20 cellular contexts compared by ENCODE assay signal in genomic region chr10:32253821-32254220, GRCh38.
DNase-seq lines count a peak whose midpoint lies in the region; ATAC-seq, FAIRE-seq and TF ChIP-seq lines count a peak whose summit lies in the region.
"Had no signal": no experiment of that assay in that cellular context is flagged by ENCODE, and none has a peak within 500 bp of the region (broad histone marks: within the 10 kb centered on the region; RNA-seq: fewer than 3 reads in every experiment).

No MANE protein-coding gene starts in this region.

- H3K9me3 ChIP-seq in SK-N-SH (no peaks in the 10 kb centered on the region), K562 (replicated peaks; ENCODE audit: control insufficient read depth, insufficient read depth, low read depth, low read length) (no peaks in the 10 kb centered on the region), osteoblast (ENCODE audit: low read depth, low read length) (no peaks in the 10 kb centered on the region)
- H3K9me3 ChIP-seq: HAP-1, left lung, Peyer's patch, SJSA1, transverse colon had no signal

- WGBS in SK-N-SH (ENCODE audit: low lambda C conversion rate): 80% methylated on average over 1 of the region's 2 CpGs
- 38% methylated on average over 2 of the region's 2 CpGs for WGBS in K562 (ENCODE audit: insufficient coverage, low coverage, missing lambda C conversion rate)
- WGBS in lower leg skin, 2 donors: 92 to 93% methylated on average over 2 of the region's 2 CpGs

- BruUV-seq in K562 (replicated peaks; lab: Mats Ljungman, UMichigan): no TSS peak

- H4K20me1 ChIP-seq in SK-N-SH (ENCODE audit: insufficient read depth) (no peaks in the 10 kb centered on the region), K562 (replicated peaks; ENCODE audit: control insufficient read depth, insufficient read depth, low read length) (no peaks in the 10 kb centered on the region), osteoblast (ENCODE audit: insufficient read depth, low read length) (no peaks in the 10 kb centered on the region)

- intact Hi-C loops in K562 (cut with micrococcal nuclease): no loop called here
- intact Hi-C loops in lower leg skin (cut with DNase I; ENCODE audit: low total_unique reads): loop anchor here (10.0 kb wide), 1 partner anchor 91 kb away; the partner anchor contains the start of gene EPC1

- H3K9ac ChIP-seq in SK-N-SH (no peak overlapping the region), K562 (ENCODE audit: insufficient read depth in 1 of 2, low read depth in 2 of 2, low read length in 2 of 2) (no peak overlapping the region; a peak in 1 of 4 replicates)

- DNase-seq in SK-N-SH (no peak), NCI-H69 (lab: John Stamatoyannopoulos, UW) (peak; percentile 38), K562 (ENCODE audit: extremely low read depth in 1 of 4, low spot score in 3 of 4) (no peak), osteoblast (ENCODE audit: insufficient read length, low spot score, missing footprints) (peak; percentile 17), lower leg skin (ENCODE audit: low spot score in 2 of 2) (no peak)
- DNase-seq: activated effector memory CD4-positive, alpha-beta T cell treated with Interleukin-2 at 50 U/mL for 16 hours; CD8-positive, alpha-beta T cell; left lung; naive thymus-derived CD8-positive, alpha-beta T cell; NCI-H1694 had no signal

- CTCF ChIA-PET in SK-N-SH (lab: Yijun Ruan, JAX) (interaction anchor here (1.6 to 6.6 kb wide), 2 partner anchors 91 to 114 kb away, joined by 4 to 61 read pairs; no protein-coding TSS in a partner anchor), K562 (lab: Yijun Ruan, JAX; ENCODE audit: low intra/inter-chr PET ratio) (interaction anchor here (0.7 kb wide), 1 partner anchor 1470 kb away, joined by 3 read pairs; no protein-coding TSS in a partner anchor)

- H3K4me1 ChIP-seq in SK-N-SH (ENCODE audit: control insufficient read depth in 1 of 2, insufficient read depth in 2 of 2, low read depth in 1 of 2, low read length in 1 of 2): peaks cover 0 to 8% of the 10 kb centered on the region in 2 experiments; a peak in 1 of 4 replicates
- peaks cover 6 to 13% of the 10 kb centered on the region in 2 experiments; a peak in 2 of 5 replicates for H3K4me1 ChIP-seq in K562 (replicated peaks in 1 of 2; ENCODE audit: control insufficient read depth in 2 of 2, insufficient read depth in 2 of 2, low read length in 2 of 2)
- H3K4me1 ChIP-seq in osteoblast (ENCODE audit: insufficient read depth, low read length): no peaks in the 10 kb centered on the region
- H3K4me1 ChIP-seq: HAP-1, Peyer's patch, SJSA1 had no signal

- no peaks in the 10 kb centered on the region for H3K9me1 ChIP-seq in K562 (ENCODE audit: control insufficient read depth, insufficient read depth, low read length)

- TF ChIP-seq POLR2A in K562 (conservative IDR thresholded peaks at IDR 0.05) (no peak), lower leg skin (IDR thresholded peaks at IDR 0.05) (no peak)

- H3K27me3 ChIP-seq in SK-N-SH (ENCODE audit: insufficient read depth) (no peaks in the 10 kb centered on the region), K562 (ENCODE audit: control insufficient read depth in 2 of 2, insufficient read depth in 2 of 2, low read length in 2 of 2) (no peaks in the 10 kb centered on the region), osteoblast (ENCODE audit: insufficient read depth, low read length) (no peaks in the 10 kb centered on the region)
- H3K27me3 ChIP-seq: left lung, Peyer's patch, SJSA1, transverse colon had no signal

- in situ Hi-C loops in K562 (cut with MboI): loop anchor here (10.0 kb wide), 1 partner anchor 111 kb away; no protein-coding TSS in a partner anchor

- no peak for TF ChIP-seq RAD21 in SK-N-SH (IDR thresholded peaks at IDR 0.05; ENCODE audit: low read length)
- TF ChIP-seq RAD21 in K562 (CRISPR knock-in tag; conservative IDR thresholded peaks at IDR 0.05 in 1 of 2, IDR thresholded peaks at IDR 0.05 in 1 of 2): no peak

- no peak overlapping the region for H3K4me2 ChIP-seq in SK-N-SH
- H3K4me2 ChIP-seq in K562 (ENCODE audit: insufficient read depth, low read length): no peak overlapping the region
- H3K4me2 ChIP-seq in osteoblast (ENCODE audit: insufficient read depth, low read length): no peak overlapping the region

- TF ChIP-seq EP300 in SK-N-SH (IDR thresholded peaks at IDR 0.05; ENCODE audit: borderline replicate concordance in 1 of 2, low read depth in 1 of 2, low read length in 1 of 2): no peak
- TF ChIP-seq EP300 in K562 (IDR thresholded peaks at IDR 0.05; ENCODE audit: low read length): no peak

- H3K9me2 ChIP-seq in SK-N-SH: no peaks in the 10 kb centered on the region

- TF ChIP-seq CTCF in SK-N-SH (IDR thresholded peaks at IDR 0.05) (no peak), K562 (IDR thresholded peaks at IDR 0.05 in 2 of 3, conservative IDR thresholded peaks at IDR 0.05 in 1 of 3; ENCODE audit: insufficient read depth in 2 of 3, low read depth in 1 of 3, low read length in 3 of 3) (no peak), osteoblast (IDR thresholded peaks at IDR 0.05; ENCODE audit: extremely low read depth, low read depth, low read length) (peak; percentile 8), lower leg skin (IDR thresholded peaks at IDR 0.05) (no peak)

- H3K27ac ChIP-seq in SK-N-SH (ENCODE audit: low read depth in 2 of 2, low read length in 1 of 2): no peak overlapping the region
- no peak overlapping the region for H3K27ac ChIP-seq in K562 (ENCODE audit: extremely low read depth, low read depth, low read length)
- no peak overlapping the region for H3K27ac ChIP-seq in osteoblast (ENCODE audit: low read depth, low read length)
- H3K27ac ChIP-seq: left lung, Peyer's patch, SJSA1, transverse colon had no signal

- H3K79me2 ChIP-seq in SK-N-SH (ENCODE audit: insufficient read depth): no peaks in the 10 kb centered on the region
- H3K79me2 ChIP-seq in K562 (ENCODE audit: control insufficient read depth, insufficient read depth, low read length): no peaks in the 10 kb centered on the region
- no peaks in the 10 kb centered on the region for H3K79me2 ChIP-seq in osteoblast (ENCODE audit: insufficient read depth, low read length)

- POLR2A ChIA-PET in SK-N-SH (lab: Yijun Ruan, JAX) (no interaction called here), K562 (lab: Yijun Ruan, JAX) (interaction anchor here (0.5 to 1.5 kb wide), 5 partner anchors 9 to 192 kb away, joined by 3 to 6 read pairs (median 3); partner anchors contain the start of gene CCDC7)

- no peak for FAIRE-seq in K562 (lab: Jason Lieb, UNC)
- FAIRE-seq: astrocyte, endometrium, small intestine had no signal

- H3F3A ChIP-seq in SK-N-SH (replicated peaks; ENCODE audit: insufficient read depth): no peaks in the 10 kb centered on the region

- H3K4me3 ChIP-seq in SK-N-SH (ENCODE audit: low read depth in 2 of 2, low read length in 1 of 2): no peak overlapping the region
- no peak overlapping the region for H3K4me3 ChIP-seq in K562
- no peak overlapping the region for H3K4me3 ChIP-seq in osteoblast (ENCODE audit: insufficient read depth, low read length)
- H3K4me3 ChIP-seq in lower leg skin (ENCODE audit: low read depth, poor library complexity, severe bottlenecking): no peak overlapping the region
- H3K4me3 ChIP-seq: HAP-1, left lung, Peyer's patch, SJSA1, transverse colon had no signal

- H3K36me3 ChIP-seq in SK-N-SH (replicated peaks in 1 of 2; ENCODE audit: control insufficient read depth in 1 of 2, insufficient read depth in 2 of 2, low read length in 1 of 2) (no peaks in the 10 kb centered on the region), K562 (ENCODE audit: control insufficient read depth, insufficient read depth, low read length) (no peaks in the 10 kb centered on the region), osteoblast (ENCODE audit: insufficient read depth, low read length) (no peaks in the 10 kb centered on the region)
- H3K36me3 ChIP-seq: HAP-1, left lung, Peyer's patch, SJSA1, transverse colon had no signal

- ATAC-seq in SK-N-SH treated with all-trans-retinoic acid at 6 μM for 48 hours: peak; percentile 45; the same call in 1 of the 3 replicates
- peak; percentile 18; the same call in 1 of the 3 replicates for ATAC-seq in K562
- no peak for ATAC-seq in HG02763 (IDR thresholded peaks at IDR 0.05; ENCODE audit: unreplicated experiment)
- no peak for ATAC-seq in GM21529 (IDR thresholded peaks at IDR 0.05; ENCODE audit: unreplicated experiment)
- ATAC-seq: CD8-positive, alpha-beta T cell; naive thymus-derived CD8-positive, alpha-beta T cell had no signal

- H2AFZ ChIP-seq in SK-N-SH (ENCODE audit: low read depth) (no peak overlapping the region), K562 (ENCODE audit: low read depth, low read length) (peak overlapping the region; percentile 79; the same call in 1 of the 2 replicates), osteoblast (ENCODE audit: low read length) (no peak overlapping the region)

TF ChIP-seq in SK-N-SH treated with all-trans-retinoic acid at 6 μM for 48 hours, 23 proteins besides CTCF, POLR2A, EP300 and RAD21 (continues in another document):
- TF ChIP-seq TOX (CRISPR knock-in tag; IDR thresholded peaks at IDR 0.05; ENCODE audit: borderline replicate concordance) (no peak), ZNF565 (CRISPR knock-in tag; conservative IDR thresholded peaks at IDR 0.05; ENCODE audit: low read depth) (no peak), RARB (CRISPR knock-in tag; IDR thresholded peaks at IDR 0.05) (no peak)

TF ChIP-seq in SK-N-SH, 30 proteins besides CTCF, POLR2A, EP300 and RAD21 (continues in another document):
- TF ChIP-seq NRF1 (IDR thresholded peaks at IDR 0.05; ENCODE audit: low read depth, low read length): no peak
- no peak for TF ChIP-seq EZH2phosphoT487 (IDR thresholded peaks at IDR 0.05; ENCODE audit: borderline replicate concordance, low read depth)
- no peak for TF ChIP-seq PBX3 (IDR thresholded peaks at IDR 0.05)

TF ChIP-seq in K562, 482 proteins besides CTCF, POLR2A, EP300 and RAD21 (continues in another document):
- TF ChIP-seq ZNF217 (CRISPR knock-in tag; IDR thresholded peaks at IDR 0.05) (no peak), CEBPG (CRISPR knock-in tag; IDR thresholded peaks at IDR 0.05) (no peak), CEBPG (tag; conservative IDR thresholded peaks at IDR 0.05 in 1 of 2, IDR thresholded peaks at IDR 0.05 in 1 of 2) (no peak), ARID3B (CRISPR knock-in tag; IDR thresholded peaks at IDR 0.05; ENCODE audit: borderline replicate concordance) (no peak), BMI1 (IDR thresholded peaks at IDR 0.05; ENCODE audit: low read length) (no peak), GABPA (tag; conservative IDR thresholded peaks at IDR 0.05; ENCODE audit: low read depth) (no peak), MYNN (IDR thresholded peaks at IDR 0.05) (no peak), MYNN (CRISPR knock-in tag; IDR thresholded peaks at IDR 0.05) (no peak)

Comparison
In these comparisons a context has a peak if more than half of its experiments do, and no peak if none do; other contexts are left out.
1. ATAC-seq: peak in SK-N-SH treated with all-trans-retinoic acid at 6 μM for 48 hours (single experiment) and K562 (single experiment); none in HG02763 (single experiment) and GM21529 (single experiment).
2. DNase-seq: peak in NCI-H69 (single experiment) and osteoblast (single experiment); none in SK-N-SH (single experiment), K562 (0 of 4) and lower leg skin (0 of 2).